ENCODE assay signal across 9 cellular contexts in genomic region chr7:54757711-54758110, GRCh38. TPM values are rescaled to one million over a fixed set of nuclear protein-coding genes. Genes with fewer than 3 reads are reported as not detected.
DNase-seq lines count a peak whose midpoint lies in the region; ATAC-seq and TF ChIP-seq lines count a peak whose summit lies in the region.
"Had no signal": no experiment of that assay in that cellular context is flagged by ENCODE, and none has a peak within 500 bp of the region (broad histone marks: within the 10 kb centered on the region; RNA-seq: fewer than 3 reads in every experiment).

No MANE protein-coding gene starts in this region.

- H3K4me3 Mint-ChIP-seq in CD4-positive, alpha-beta T cell, result peak overlapping the region; percentile 96

- H3K4me2 ChIP-seq in MM.1S (ENCODE audit: low read depth, low read length), result peak overlapping the region; percentile 94

- H3K4me3 ChIP-seq in MM.1S (ENCODE audit: low read length), result peak overlapping the region; percentile 99
- peak overlapping the region; percentile 94 for H3K4me3 ChIP-seq in ectodermal cell (ENCODE audit: insufficient read depth, low read depth, low read length)
- peak overlapping the region; percentile 88 for H3K4me3 ChIP-seq in neuron (ENCODE audit: low read length)

- H3K27ac ChIP-seq in CD4-positive, alpha-beta T cell (ENCODE audit: low read depth, low read length), result no peak overlapping the region
- H3K27ac ChIP-seq in MM.1S (ENCODE audit: low read length), result no peak overlapping the region; the same call in 1 of the 2 replicates
- no peak overlapping the region for H3K27ac ChIP-seq in ectodermal cell (ENCODE audit: insufficient read depth, low read depth, low read length, poor library complexity, severe bottlenecking)

- WGBS in ectodermal cell, 2 experiments, result 76 to 78% methylated on average over 6 of the region's 6 CpGs

- peaks cover 67% of the 10 kb centered on the region for H3K79me2 ChIP-seq in MM.1S (ENCODE audit: low read length)

- H3K27ac Mint-ChIP-seq in CD4-positive, alpha-beta T cell, result peak overlapping the region; percentile 95

- no peaks in the 10 kb centered on the region for H3K27me3 Mint-ChIP-seq in CD4-positive, alpha-beta T cell

- no peaks in the 10 kb centered on the region for H3K9me3 Mint-ChIP-seq in CD4-positive, alpha-beta T cell

- H3F3A ChIP-seq in MM.1S (ENCODE audit: insufficient read depth, low read length), result 0 out of 2 replicates have a peak, but pooled peaks cover 5% of the 10 kb centered on the region

- H3K9ac ChIP-seq in MM.1S (ENCODE audit: low read length), result peak overlapping the region; percentile 99

- POLR2A ChIA-PET in CD4-positive, alpha-beta T cell (lab: Charles Lee), result no interaction called here

- no peak for ATAC-seq in CD4-positive, alpha-beta T cell (ENCODE audit: poor library complexity)
- no peak for ATAC-seq in GM21723 (IDR thresholded peaks at IDR 0.05; ENCODE audit: unreplicated experiment)
- ATAC-seq in HG03280 (IDR thresholded peaks at IDR 0.05; ENCODE audit: unreplicated experiment), result no peak
- ATAC-seq in HG03095 (IDR thresholded peaks at IDR 0.05; ENCODE audit: unreplicated experiment), result no peak

- CTCF ChIA-PET in CD4-positive, alpha-beta T cell (lab: Charles Lee), result no interaction called here

- H3K36me3 Mint-ChIP-seq in CD4-positive, alpha-beta T cell (ENCODE audit: low read depth), result peaks cover 45% of the 10 kb centered on the region

- peaks cover 13% of the 10 kb centered on the region; the same call in 1 of the 2 replicates for H3K36me3 ChIP-seq in MM.1S (replicated peaks; ENCODE audit: insufficient read depth, low read length)
- peaks cover 2% of the 10 kb centered on the region for H3K36me3 ChIP-seq in ectodermal cell (ENCODE audit: control insufficient read depth, insufficient read depth, low read length)
- peaks cover 34% of the 10 kb centered on the region for H3K36me3 ChIP-seq in neuron (ENCODE audit: insufficient read depth, low read length)

- no peaks in the 10 kb centered on the region for H3K27me3 ChIP-seq in CD4-positive, alpha-beta T cell (ENCODE audit: control insufficient read depth, insufficient read depth, low read length)
- H3K27me3 ChIP-seq in MM.1S (replicated peaks; ENCODE audit: insufficient read depth, low read length), result no peaks in the 10 kb centered on the region
- no peaks in the 10 kb centered on the region for H3K27me3 ChIP-seq in ectodermal cell (ENCODE audit: control insufficient read depth, insufficient read depth, low read length, poor library complexity, severe bottlenecking)
- H3K27me3 ChIP-seq in neuron (ENCODE audit: insufficient read depth, low read length), result no peaks in the 10 kb centered on the region

- TF ChIP-seq CTCF in CD4-positive, alpha-beta T cell (IDR thresholded peaks at IDR 0.05), result no peak
- TF ChIP-seq CTCF in MM.1S (IDR thresholded peaks at IDR 0.05; ENCODE audit: low read length), result no peak

- H3K9me3 ChIP-seq in CD4-positive, alpha-beta T cell (ENCODE audit: control insufficient read depth, low read length), result no peaks in the 10 kb centered on the region
- no peaks in the 10 kb centered on the region for H3K9me3 ChIP-seq in MM.1S (replicated peaks; ENCODE audit: insufficient read depth, low read length)
- H3K9me3 ChIP-seq in ectodermal cell (ENCODE audit: control insufficient read depth, low read length), result no peaks in the 10 kb centered on the region
- no peaks in the 10 kb centered on the region for H3K9me3 ChIP-seq in neuron (ENCODE audit: low read length)

- intact Hi-C loops in CD4-positive, alpha-beta T cell (cut with DNase I, micrococcal nuclease), result loop anchor here in 1 of 2 experiments (5.0 to 10.0 kb wide), 4 partner anchors 815 to 1350 kb away; partner anchors contain the start of genes CHCHD2, NIPSNAP2 and VOPP1

- 0 out of 2 replicates have a peak, but pooled peaks cover 5% of the 10 kb centered on the region for H4K20me1 ChIP-seq in MM.1S (ENCODE audit: insufficient read depth, low read length)

- no peaks in the 10 kb centered on the region for H3K9me2 ChIP-seq in MM.1S (replicated peaks; ENCODE audit: insufficient read depth, low read length)

- H3K4me1 ChIP-seq in MM.1S (ENCODE audit: low read length), result peaks cover 13% of the 10 kb centered on the region; the same call in 1 of the 2 replicates
- H3K4me1 ChIP-seq in ectodermal cell (ENCODE audit: control insufficient read depth, insufficient read depth, low read length), result peaks cover 7% of the 10 kb centered on the region
- H3K4me1 ChIP-seq in neuron (ENCODE audit: insufficient read depth, low read length), result peaks cover 13% of the 10 kb centered on the region

- no peak for DNase-seq in CD4-positive, alpha-beta T cell
- DNase-seq in MM.1S, result no peak
- no peak for DNase-seq in activated effector memory CD4-positive, alpha-beta T cell treated with Interleukin-2 at 50 U/mL for 16 hours
- DNase-seq: cortex of kidney had no signal

- no peak overlapping the region for H2AFZ ChIP-seq in MM.1S (ENCODE audit: low read length)
- no peak overlapping the region for H2AFZ ChIP-seq in neuron (ENCODE audit: low read depth, low read length)

- H3K4me1 Mint-ChIP-seq in CD4-positive, alpha-beta T cell (ENCODE audit: low read depth), result peaks cover 58% of the 10 kb centered on the region

RNA-seq across cellular contexts. Expression of gene SEC61G, which starts 1.3 kb away (rescaled TPM):
- 10 to 100 TPM; 43.9 to 51.3 TPM for total RNA-seq in CD4-positive, alpha-beta T cell
- 178 TPM for polyA plus RNA-seq in ectodermal cell (2013, experiment 1 of 4)
- 200 TPM for polyA plus RNA-seq in ectodermal cell (2013, experiment 2 of 4)
- 175 TPM for polyA plus RNA-seq in ectodermal cell (2013, experiment 3 of 4)
- 191 TPM for polyA plus RNA-seq in ectodermal cell (2013, experiment 4 of 4)
